In the genomic region with DNA sequence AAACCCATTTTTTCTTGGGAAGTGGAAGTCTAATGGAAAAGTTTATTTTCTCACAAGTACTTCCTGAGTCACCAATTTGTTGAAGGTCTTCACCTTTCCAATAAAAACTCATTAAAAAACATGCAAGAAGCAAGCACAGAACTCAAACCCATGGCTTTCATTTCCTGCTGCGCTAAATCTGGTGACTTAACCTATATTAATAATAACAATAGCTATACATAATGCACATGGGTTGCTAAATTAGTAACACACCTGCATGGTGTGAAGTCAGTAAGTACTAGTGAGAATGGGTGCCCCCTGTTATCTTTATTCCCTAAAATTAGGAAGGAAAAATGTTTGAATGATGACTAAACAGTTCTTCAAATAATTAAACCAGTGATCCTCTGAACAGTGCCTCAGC, we compare ENCODE assay signal across 1 cellular context.
TF ChIP-seq lines count a peak whose summit lies in the region.

No MANE protein-coding gene starts in this region.

TF ChIP-seq in GM12878, 131 proteins besides CTCF, POLR2A, EP300 and RAD21:
- TF ChIP-seq CHD4 (IDR thresholded peaks at IDR 0.05): no peak
- TF ChIP-seq NFIC (IDR thresholded peaks at IDR 0.05; ENCODE audit: low read depth, low read length): peak; percentile 44; the same call in 1 of the 2 replicates
- peak; percentile 46 for TF ChIP-seq MEF2B (IDR thresholded peaks at IDR 0.05; ENCODE audit: partially characterized antibody, poor library complexity, severe bottlenecking)
- TF ChIP-seq TCF7 (IDR thresholded peaks at IDR 0.05; ENCODE audit: borderline replicate concordance): no peak
- no peak for TF ChIP-seq YBX1 (IDR thresholded peaks at IDR 0.05)
- TF ChIP-seq JUNB (IDR thresholded peaks at IDR 0.05): peak; percentile 57
- TF ChIP-seq MYC (IDR thresholded peaks at IDR 0.05; ENCODE audit: insufficient read depth, insufficient read length, insufficient replicate concordance, low read length, severe bottlenecking): no peak
- TF ChIP-seq CREM (IDR thresholded peaks at IDR 0.05; ENCODE audit: low read depth): peak; percentile 26; the same call in 1 of the 2 replicates
- TF ChIP-seq, protein P1, sequence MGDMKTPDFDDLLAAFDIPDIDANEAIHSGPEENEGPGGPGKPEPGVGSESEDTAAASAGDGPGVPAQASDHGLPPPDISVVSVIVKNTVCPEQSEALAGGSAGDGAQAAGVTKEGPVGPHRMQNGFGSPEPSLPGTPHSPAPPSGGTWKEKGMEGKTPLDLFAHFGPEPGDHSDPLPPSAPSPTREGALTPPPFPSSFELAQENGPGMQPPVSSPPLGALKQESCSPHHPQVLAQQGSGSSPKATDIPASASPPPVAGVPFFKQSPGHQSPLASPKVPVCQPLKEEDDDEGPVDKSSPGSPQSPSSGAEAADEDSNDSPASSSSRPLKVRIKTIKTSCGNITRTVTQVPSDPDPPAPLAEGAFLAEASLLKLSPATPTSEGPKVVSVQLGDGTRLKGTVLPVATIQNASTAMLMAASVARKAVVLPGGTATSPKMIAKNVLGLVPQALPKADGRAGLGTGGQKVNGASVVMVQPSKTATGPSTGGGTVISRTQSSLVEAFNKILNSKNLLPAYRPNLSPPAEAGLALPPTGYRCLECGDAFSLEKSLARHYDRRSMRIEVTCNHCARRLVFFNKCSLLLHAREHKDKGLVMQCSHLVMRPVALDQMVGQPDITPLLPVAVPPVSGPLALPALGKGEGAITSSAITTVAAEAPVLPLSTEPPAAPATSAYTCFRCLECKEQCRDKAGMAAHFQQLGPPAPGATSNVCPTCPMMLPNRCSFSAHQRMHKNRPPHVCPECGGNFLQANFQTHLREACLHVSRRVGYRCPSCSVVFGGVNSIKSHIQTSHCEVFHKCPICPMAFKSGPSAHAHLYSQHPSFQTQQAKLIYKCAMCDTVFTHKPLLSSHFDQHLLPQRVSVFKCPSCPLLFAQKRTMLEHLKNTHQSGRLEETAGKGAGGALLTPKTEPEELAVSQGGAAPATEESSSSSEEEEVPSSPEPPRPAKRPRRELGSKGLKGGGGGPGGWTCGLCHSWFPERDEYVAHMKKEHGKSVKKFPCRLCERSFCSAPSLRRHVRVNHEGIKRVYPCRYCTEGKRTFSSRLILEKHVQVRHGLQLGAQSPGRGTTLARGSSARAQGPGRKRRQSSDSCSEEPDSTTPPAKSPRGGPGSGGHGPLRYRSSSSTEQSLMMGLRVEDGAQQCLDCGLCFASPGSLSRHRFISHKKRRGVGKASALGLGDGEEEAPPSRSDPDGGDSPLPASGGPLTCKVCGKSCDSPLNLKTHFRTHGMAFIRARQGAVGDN (IDR thresholded peaks at IDR 0.05): no peak
- TF ChIP-seq FOXK2 (IDR thresholded peaks at IDR 0.05): no peak
- TF ChIP-seq, protein P2, sequence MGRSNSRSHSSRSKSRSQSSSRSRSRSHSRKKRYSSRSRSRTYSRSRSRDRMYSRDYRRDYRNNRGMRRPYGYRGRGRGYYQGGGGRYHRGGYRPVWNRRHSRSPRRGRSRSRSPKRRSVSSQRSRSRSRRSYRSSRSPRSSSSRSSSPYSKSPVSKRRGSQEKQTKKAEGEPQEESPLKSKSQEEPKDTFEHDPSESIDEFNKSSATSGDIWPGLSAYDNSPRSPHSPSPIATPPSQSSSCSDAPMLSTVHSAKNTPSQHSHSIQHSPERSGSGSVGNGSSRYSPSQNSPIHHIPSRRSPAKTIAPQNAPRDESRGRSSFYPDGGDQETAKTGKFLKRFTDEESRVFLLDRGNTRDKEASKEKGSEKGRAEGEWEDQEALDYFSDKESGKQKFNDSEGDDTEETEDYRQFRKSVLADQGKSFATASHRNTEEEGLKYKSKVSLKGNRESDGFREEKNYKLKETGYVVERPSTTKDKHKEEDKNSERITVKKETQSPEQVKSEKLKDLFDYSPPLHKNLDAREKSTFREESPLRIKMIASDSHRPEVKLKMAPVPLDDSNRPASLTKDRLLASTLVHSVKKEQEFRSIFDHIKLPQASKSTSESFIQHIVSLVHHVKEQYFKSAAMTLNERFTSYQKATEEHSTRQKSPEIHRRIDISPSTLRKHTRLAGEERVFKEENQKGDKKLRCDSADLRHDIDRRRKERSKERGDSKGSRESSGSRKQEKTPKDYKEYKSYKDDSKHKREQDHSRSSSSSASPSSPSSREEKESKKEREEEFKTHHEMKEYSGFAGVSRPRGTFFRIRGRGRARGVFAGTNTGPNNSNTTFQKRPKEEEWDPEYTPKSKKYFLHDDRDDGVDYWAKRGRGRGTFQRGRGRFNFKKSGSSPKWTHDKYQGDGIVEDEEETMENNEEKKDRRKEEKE (IDR thresholded peaks at IDR 0.05): no peak
- TF ChIP-seq, protein P3, sequence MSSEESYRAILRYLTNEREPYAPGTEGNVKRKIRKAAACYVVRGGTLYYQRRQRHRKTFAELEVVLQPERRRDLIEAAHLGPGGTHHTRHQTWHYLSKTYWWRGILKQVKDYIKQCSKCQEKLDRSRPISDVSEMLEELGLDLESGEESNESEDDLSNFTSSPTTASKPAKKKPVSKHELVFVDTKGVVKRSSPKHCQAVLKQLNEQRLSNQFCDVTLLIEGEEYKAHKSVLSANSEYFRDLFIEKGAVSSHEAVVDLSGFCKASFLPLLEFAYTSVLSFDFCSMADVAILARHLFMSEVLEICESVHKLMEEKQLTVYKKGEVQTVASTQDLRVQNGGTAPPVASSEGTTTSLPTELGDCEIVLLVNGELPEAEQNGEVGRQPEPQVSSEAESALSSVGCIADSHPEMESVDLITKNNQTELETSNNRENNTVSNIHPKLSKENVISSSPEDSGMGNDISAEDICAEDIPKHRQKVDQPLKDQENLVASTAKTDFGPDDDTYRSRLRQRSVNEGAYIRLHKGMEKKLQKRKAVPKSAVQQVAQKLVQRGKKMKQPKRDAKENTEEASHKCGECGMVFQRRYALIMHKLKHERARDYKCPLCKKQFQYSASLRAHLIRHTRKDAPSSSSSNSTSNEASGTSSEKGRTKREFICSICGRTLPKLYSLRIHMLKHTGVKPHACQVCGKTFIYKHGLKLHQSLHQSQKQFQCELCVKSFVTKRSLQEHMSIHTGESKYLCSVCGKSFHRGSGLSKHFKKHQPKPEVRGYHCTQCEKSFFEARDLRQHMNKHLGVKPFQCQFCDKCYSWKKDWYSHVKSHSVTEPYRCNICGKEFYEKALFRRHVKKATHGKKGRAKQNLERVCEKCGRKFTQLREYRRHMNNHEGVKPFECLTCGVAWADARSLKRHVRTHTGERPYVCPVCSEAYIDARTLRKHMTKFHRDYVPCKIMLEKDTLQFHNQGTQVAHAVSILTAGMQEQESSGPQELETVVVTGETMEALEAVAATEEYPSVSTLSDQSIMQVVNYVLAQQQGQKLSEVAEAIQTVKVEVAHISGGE (CRISPR knock-in tag; IDR thresholded peaks at IDR 0.05): no peak
- TF ChIP-seq SMARCA5 (IDR thresholded peaks at IDR 0.05): no peak
- no peak for TF ChIP-seq LARP7 (IDR thresholded peaks at IDR 0.05)
- no peak for TF ChIP-seq IRF4 (IDR thresholded peaks at IDR 0.05; ENCODE audit: low read depth, low read length)
- peak; percentile 60 for TF ChIP-seq MEF2A (IDR thresholded peaks at IDR 0.05; ENCODE audit: insufficient read depth, low read depth, low read length)
- no peak for TF ChIP-seq ZZZ3 (IDR thresholded peaks at IDR 0.05; ENCODE audit: control insufficient read depth, insufficient read length, low read depth)
- TF ChIP-seq PAX8 (IDR thresholded peaks at IDR 0.05): no peak
- no peak for TF ChIP-seq EGR1 (IDR thresholded peaks at IDR 0.05; ENCODE audit: borderline replicate concordance in 1 of 2, low read depth in 2 of 2, low read length in 2 of 2)
- no peak for TF ChIP-seq ZBED1 (IDR thresholded peaks at IDR 0.05; ENCODE audit: borderline replicate concordance)
- no peak for TF ChIP-seq SUZ12 (IDR thresholded peaks at IDR 0.05; ENCODE audit: unreplicated experiment)
- TF ChIP-seq, protein P4, sequence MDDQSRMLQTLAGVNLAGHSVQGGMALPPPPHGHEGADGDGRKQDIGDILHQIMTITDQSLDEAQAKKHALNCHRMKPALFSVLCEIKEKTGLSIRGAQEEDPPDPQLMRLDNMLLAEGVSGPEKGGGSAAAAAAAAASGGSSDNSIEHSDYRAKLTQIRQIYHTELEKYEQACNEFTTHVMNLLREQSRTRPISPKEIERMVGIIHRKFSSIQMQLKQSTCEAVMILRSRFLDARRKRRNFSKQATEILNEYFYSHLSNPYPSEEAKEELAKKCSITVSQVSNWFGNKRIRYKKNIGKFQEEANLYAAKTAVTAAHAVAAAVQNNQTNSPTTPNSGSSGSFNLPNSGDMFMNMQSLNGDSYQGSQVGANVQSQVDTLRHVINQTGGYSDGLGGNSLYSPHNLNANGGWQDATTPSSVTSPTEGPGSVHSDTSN (IDR thresholded peaks at IDR 0.05; ENCODE audit: insufficient replicate concordance, low read depth, low read length): no peak
- no peak for TF ChIP-seq ZSCAN29 (IDR thresholded peaks at IDR 0.05)
- TF ChIP-seq NR2F1 (conservative IDR thresholded peaks at IDR 0.05): 0 out of 2 replicates have a peak, but pooled peaks have one; percentile 0
- TF ChIP-seq RAD51 (IDR thresholded peaks at IDR 0.05): no peak
- no peak for TF ChIP-seq BMI1 (IDR thresholded peaks at IDR 0.05; ENCODE audit: borderline replicate concordance)
- TF ChIP-seq, protein P5, sequence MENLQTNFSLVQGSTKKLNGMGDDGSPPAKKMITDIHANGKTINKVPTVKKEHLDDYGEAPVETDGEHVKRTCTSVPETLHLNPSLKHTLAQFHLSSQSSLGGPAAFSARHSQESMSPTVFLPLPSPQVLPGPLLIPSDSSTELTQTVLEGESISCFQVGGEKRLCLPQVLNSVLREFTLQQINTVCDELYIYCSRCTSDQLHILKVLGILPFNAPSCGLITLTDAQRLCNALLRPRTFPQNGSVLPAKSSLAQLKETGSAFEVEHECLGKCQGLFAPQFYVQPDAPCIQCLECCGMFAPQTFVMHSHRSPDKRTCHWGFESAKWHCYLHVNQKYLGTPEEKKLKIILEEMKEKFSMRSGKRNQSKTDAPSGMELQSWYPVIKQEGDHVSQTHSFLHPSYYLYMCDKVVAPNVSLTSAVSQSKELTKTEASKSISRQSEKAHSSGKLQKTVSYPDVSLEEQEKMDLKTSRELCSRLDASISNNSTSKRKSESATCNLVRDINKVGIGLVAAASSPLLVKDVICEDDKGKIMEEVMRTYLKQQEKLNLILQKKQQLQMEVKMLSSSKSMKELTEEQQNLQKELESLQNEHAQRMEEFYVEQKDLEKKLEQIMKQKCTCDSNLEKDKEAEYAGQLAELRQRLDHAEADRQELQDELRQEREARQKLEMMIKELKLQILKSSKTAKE (IDR thresholded peaks at IDR 0.05; ENCODE audit: low read depth, poor library complexity, severe bottlenecking): no peak
- no peak for TF ChIP-seq MXI1 (IDR thresholded peaks at IDR 0.05; ENCODE audit: low read depth, low read length)
- TF ChIP-seq, protein P6, sequence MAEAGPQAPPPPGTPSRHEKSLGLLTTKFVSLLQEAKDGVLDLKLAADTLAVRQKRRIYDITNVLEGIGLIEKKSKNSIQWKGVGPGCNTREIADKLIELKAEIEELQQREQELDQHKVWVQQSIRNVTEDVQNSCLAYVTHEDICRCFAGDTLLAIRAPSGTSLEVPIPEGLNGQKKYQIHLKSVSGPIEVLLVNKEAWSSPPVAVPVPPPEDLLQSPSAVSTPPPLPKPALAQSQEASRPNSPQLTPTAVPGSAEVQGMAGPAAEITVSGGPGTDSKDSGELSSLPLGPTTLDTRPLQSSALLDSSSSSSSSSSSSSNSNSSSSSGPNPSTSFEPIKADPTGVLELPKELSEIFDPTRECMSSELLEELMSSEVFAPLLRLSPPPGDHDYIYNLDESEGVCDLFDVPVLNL (IDR thresholded peaks at IDR 0.05; ENCODE audit: low read depth, low read length): no peak
- TF ChIP-seq, protein P7, sequence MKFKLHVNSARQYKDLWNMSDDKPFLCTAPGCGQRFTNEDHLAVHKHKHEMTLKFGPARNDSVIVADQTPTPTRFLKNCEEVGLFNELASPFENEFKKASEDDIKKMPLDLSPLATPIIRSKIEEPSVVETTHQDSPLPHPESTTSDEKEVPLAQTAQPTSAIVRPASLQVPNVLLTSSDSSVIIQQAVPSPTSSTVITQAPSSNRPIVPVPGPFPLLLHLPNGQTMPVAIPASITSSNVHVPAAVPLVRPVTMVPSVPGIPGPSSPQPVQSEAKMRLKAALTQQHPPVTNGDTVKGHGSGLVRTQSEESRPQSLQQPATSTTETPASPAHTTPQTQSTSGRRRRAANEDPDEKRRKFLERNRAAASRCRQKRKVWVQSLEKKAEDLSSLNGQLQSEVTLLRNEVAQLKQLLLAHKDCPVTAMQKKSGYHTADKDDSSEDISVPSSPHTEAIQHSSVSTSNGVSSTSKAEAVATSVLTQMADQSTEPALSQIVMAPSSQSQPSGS (IDR thresholded peaks at IDR 0.05; ENCODE audit: low read length): 0 out of 2 replicates have a peak, but pooled peaks have one; percentile 27
- no peak for TF ChIP-seq MYB (IDR thresholded peaks at IDR 0.05; ENCODE audit: borderline replicate concordance, low read depth, low read length)
- TF ChIP-seq MTA2 (IDR thresholded peaks at IDR 0.05; ENCODE audit: low read depth): 0 out of 2 replicates have a peak, but pooled peaks have one; percentile 22
- no peak for TF ChIP-seq NBN (IDR thresholded peaks at IDR 0.05)
